ENCODE assay signal across 1 cellular context in the genomic region with DNA sequence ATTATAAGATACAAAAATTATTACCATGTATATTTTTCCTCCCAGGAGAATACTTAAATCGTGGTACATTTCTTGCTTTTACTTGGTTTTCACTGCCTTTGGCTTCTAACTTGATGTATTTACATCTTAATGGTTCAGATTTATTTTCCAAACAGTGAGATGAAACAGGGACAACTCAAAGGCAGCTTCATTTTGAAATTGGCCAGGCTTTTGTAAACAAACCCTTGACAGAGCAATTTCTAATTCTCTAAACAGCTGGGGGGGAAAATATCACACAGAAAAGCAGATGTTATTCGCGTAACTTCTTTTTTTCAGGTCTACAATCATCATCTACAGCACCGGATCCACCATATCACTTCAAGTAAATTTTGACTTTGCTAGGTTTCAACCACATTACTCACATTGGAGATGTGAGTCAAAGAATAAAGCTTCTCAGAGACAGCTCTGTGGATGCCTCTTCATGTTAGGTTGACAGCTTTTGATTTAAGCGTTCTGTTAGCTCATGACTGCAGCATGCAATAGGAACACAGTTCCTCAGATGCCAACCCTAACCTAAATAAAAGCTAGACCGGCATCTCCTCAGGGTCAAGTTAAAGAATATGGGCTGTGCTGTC.
TF ChIP-seq lines count a peak whose summit lies in the region.

No MANE protein-coding gene starts in this region.

TF ChIP-seq in SK-N-SH treated with all-trans-retinoic acid at 6 μM for 48 hours, 23 proteins besides CTCF, POLR2A, EP300 and RAD21 (continued from another document):
- TF ChIP-seq GLIS3 (CRISPR knock-in tag; IDR thresholded peaks at IDR 0.05) (no peak), CSDC2 (CRISPR knock-in tag; IDR thresholded peaks at IDR 0.05) (no peak), ZC3H10 (CRISPR knock-in tag; IDR thresholded peaks at IDR 0.05) (no peak)
